ENCODE assay signal across 8 cellular contexts in genomic region chr3:120743081-120743365, GRCh38. TPM values are rescaled to one million over a fixed set of nuclear protein-coding genes. Genes with fewer than 3 reads are reported as not detected.
DNase-seq lines count a peak whose midpoint lies in the region; ATAC-seq and TF ChIP-seq lines count a peak whose summit lies in the region.

No MANE protein-coding gene starts in this region.

- no peaks in the 10 kb centered on the region for H3K9me3 ChIP-seq in Caco-2
- H3K9me3 ChIP-seq in MG63 = peaks cover 18% of the 10 kb centered on the region

- ATAC-seq in natural killer cell (no peak), HG02840 (IDR thresholded peaks at IDR 0.05; ENCODE audit: low FRiP score, unreplicated experiment) (no peak)

- peak overlapping the region; percentile 99 for H3K27ac Mint-ChIP-seq in Caco-2 (ENCODE audit: unreplicated experiment)
- peak overlapping the region; percentile 97 to 99 for H3K27ac Mint-ChIP-seq in natural killer cell

- TSS peak; percentile 80 for BruUV-seq in Caco-2 (replicated peaks; lab: Mats Ljungman, UMichigan)

- peaks cover 12% of the 10 kb centered on the region for H3K36me3 Mint-ChIP-seq in Caco-2 (ENCODE audit: insufficient read depth, unreplicated experiment)
- no peaks in the 10 kb centered on the region for H3K36me3 Mint-ChIP-seq in natural killer cell

- CTCF ChIA-PET in Caco-2 (lab: Charles Lee) = interaction anchor here (0.6 kb wide), 1 partner anchor 9 kb away, joined by 3 read pairs; no protein-coding TSS in a partner anchor

- H3K27me3 Mint-ChIP-seq in Caco-2 (ENCODE audit: insufficient read depth, unreplicated experiment) = no peaks in the 10 kb centered on the region
- no peaks in the 10 kb centered on the region for H3K27me3 Mint-ChIP-seq in natural killer cell (ENCODE audit: low read depth in 2 of 2)

- H3K4me3 Mint-ChIP-seq in Caco-2 (ENCODE audit: unreplicated experiment) = peak overlapping the region; percentile 88
- H3K4me3 Mint-ChIP-seq in natural killer cell = peak overlapping the region; percentile 95

- H3K4me1 ChIP-seq in Caco-2 = 0 out of 2 replicates have a peak, but pooled peaks cover 5% of the 10 kb centered on the region

- DNase-seq in Caco-2 (no peak), MG63 (no peak), coronary artery (ENCODE audit: low spot score) (no peak), natural killer cell (no peak), activated gamma-delta T cell treated with Interleukin-2 at 50 U/mL for 16 hours (no peak)
- no peak for DNase-seq in NK-92 treated with Interleukin-12 subunit alpha and Interleukin-12 subunit beta, amount 100 ng/mL, for 24 hours (lab: John Stamatoyannopoulos, UW)
- no peak for DNase-seq in stimulated activated CD4-positive, alpha-beta T cell treated with anti-CD3 and anti-CD28 coated beads, Interleukin-4, amount 100 ng/mL, for 24 hours

- H3K4me1 Mint-ChIP-seq in Caco-2 (ENCODE audit: low read depth, unreplicated experiment) (peaks cover 24% of the 10 kb centered on the region), natural killer cell (peaks cover 34 to 41% of the 10 kb centered on the region in 2 donors)

- TF ChIP-seq CTCF in Caco-2 (IDR thresholded peaks at IDR 0.05; ENCODE audit: insufficient read depth in 1 of 2, low read depth in 1 of 2, low read length in 1 of 2, severe bottlenecking in 1 of 2, unreplicated experiment in 1 of 2) (no peak), coronary artery (IDR thresholded peaks at IDR 0.05) (no peak), natural killer cell (IDR thresholded peaks at IDR 0.05) (no peak)

- H3K4me3 ChIP-seq in Caco-2 (ENCODE audit: low read depth, low read length) = peak overlapping the region; percentile 81
- peak overlapping the region; percentile 95 for H3K4me3 ChIP-seq in MG63
- peak overlapping the region; percentile 86 for H3K4me3 ChIP-seq in coronary artery

- H3K36me3 ChIP-seq in Caco-2 (ENCODE audit: control insufficient read depth, insufficient read depth, low read length) = no peaks in the 10 kb centered on the region; the same call in 1 of the 2 replicates
- peaks cover 21% of the 10 kb centered on the region for H3K36me3 ChIP-seq in MG63

- POLR2A ChIA-PET in Caco-2 (lab: Charles Lee) = interaction anchor here (1.1 to 1.9 kb wide), 3 partner anchors 61 to 147 kb away, joined by 5 to 17 read pairs (median 10); partner anchors contain the start of genes HGD and NDUFB4

- intact Hi-C loops in Caco-2 (cut with micrococcal nuclease; ENCODE audit: unreplicated experiment) (loop anchor here (2.0 to 5.0 kb wide), 3 partner anchors 54 to 182 kb away; partner anchors contain the start of gene NDUFB4), natural killer cell (cut with micrococcal nuclease) (loop anchor here (2.0 to 5.0 kb wide), 2 partner anchors 184 to 1094 kb away; partner anchors contain the start of genes EAF2 and IQCB1)

- H3K27ac ChIP-seq in coronary artery = peak overlapping the region; percentile 93 to 94

- H3K9me3 Mint-ChIP-seq in Caco-2 (ENCODE audit: unreplicated experiment) = no peaks in the 10 kb centered on the region
- no peaks in the 10 kb centered on the region for H3K9me3 Mint-ChIP-seq in natural killer cell

- H3K27me3 ChIP-seq in Caco-2 (replicated peaks; ENCODE audit: control insufficient read depth, insufficient read depth, low read length) (no peaks in the 10 kb centered on the region), MG63 (no peaks in the 10 kb centered on the region)

RNA-seq across cellular contexts. Expression of gene GTF2E1, which starts 0.5 kb away (rescaled TPM):
- total RNA-seq in Caco-2 (2022) = 23.7 and 30.6 TPM in 2 replicates
- 13.1 and 16.5 TPM in 2 replicates for total RNA-seq in MG63 (2014; rRNA removed; shearing (Covaris generic); ENCODE audit: low replicate concordance)
- total RNA-seq in natural killer cell = 10 to 100 TPM; 10.9 to 15.7 (median 12.7) TPM

RNA-seq across cellular contexts. Expression of gene RABL3, which starts 0.7 kb away (rescaled TPM):
- total RNA-seq in Caco-2 (2022) = 13.9 and 14.6 TPM in 2 replicates
- total RNA-seq in MG63 (2014; rRNA removed; shearing (Covaris generic); ENCODE audit: low replicate concordance) = 10.3 and 11.1 TPM in 2 replicates
- total RNA-seq in natural killer cell = 10 to 100 TPM; 11.7 to 18.4 (median 16.7) TPM
